ENCODE assay signal across 8 cellular contexts in the genomic region with DNA sequence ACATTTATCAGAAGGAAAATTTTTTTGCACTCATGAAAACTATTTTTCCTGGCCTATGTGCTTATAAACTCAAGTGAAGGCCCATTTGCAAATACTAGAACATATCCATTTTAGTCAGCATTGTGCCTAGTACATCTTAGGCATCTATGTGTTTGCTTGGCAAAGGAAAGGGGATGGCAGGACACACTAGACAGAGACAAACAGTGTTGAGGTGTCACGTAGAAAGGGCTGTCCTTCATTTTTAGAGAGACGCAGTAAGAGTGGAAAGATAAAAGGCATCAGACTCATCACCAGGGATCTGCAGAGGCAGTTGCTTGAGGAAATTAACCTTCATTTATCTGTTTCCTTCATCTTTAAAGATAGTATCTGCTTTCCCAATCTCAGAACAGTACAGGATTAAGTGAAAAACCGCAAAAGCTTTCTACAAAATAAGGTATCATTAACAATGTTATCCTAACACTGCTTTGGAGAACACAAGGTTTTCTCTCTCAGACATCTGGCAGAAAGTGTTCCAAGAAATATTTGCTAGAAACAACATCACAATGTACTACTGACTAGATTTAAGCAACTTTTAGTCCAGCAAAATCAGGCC. TPM values are rescaled to one million over a fixed set of nuclear protein-coding genes. Genes with fewer than 3 reads are reported as not detected.
DNase-seq lines count a peak whose midpoint lies in the region; ATAC-seq and TF ChIP-seq lines count a peak whose summit lies in the region.

No MANE protein-coding gene starts in this region.

- H3K27me3 ChIP-seq in ovary, result no peaks in the 10 kb centered on the region

- intact Hi-C loops in ovary (cut with DNase I), result loop anchor here in 1 of 4 donors (10.0 kb wide), 2 partner anchors 356 to 506 kb away; partner anchors contain the start of gene GABARAPL1
- intact Hi-C loops in head of caudate nucleus (cut with DNase I), result loop anchor here (10.0 kb wide), 1 partner anchor 106 kb away; the partner anchor contains the start of gene MAGOHB

- DNase-seq in EH (ENCODE audit: low read depth), result peak; percentile 18
- peak; percentile 49 for DNase-seq in OCI-M1 (lab: John Stamatoyannopoulos, UW)
- no peak for DNase-seq in epithelial cell of prostate (ENCODE audit: low read depth, low spot score)
- DNase-seq in ovary, result no peak
- no peak for DNase-seq in head of caudate nucleus
- no peak for DNase-seq in UCSD-AML1 (lab: John Stamatoyannopoulos, UW; ENCODE audit: unreplicated experiment)
- no peak for DNase-seq in NCI-H1417 (lab: John Stamatoyannopoulos, UW)

- H3K36me3 ChIP-seq in ovary, result no peaks in the 10 kb centered on the region

- TF ChIP-seq POLR2A in ovary (IDR thresholded peaks at IDR 0.05), result no peak

- whole genome bisulfite sequencing in ovary, 3 donors, result 7 to 17% (median 15%) methylated on average over 3 of the region's 3 CpGs

- TF ChIP-seq CTCF in ovary (IDR thresholded peaks at IDR 0.05), result no peak

- H3K4me1 ChIP-seq in ovary (ENCODE audit: insufficient read depth), result peaks cover 12% of the 10 kb centered on the region

- no peak for ATAC-seq in HG03442 (IDR thresholded peaks at IDR 0.05; ENCODE audit: unreplicated experiment)

- peak overlapping the region; percentile 93 for H3K4me3 ChIP-seq in ovary

- H3K9me3 ChIP-seq in ovary, result no peaks in the 10 kb centered on the region

- no peak for TF ChIP-seq EP300 in ovary (IDR thresholded peaks at IDR 0.05)

- H3K27ac ChIP-seq in epithelial cell of prostate, result peak overlapping the region; percentile 95
- peak overlapping the region; percentile 49 to 100 for H3K27ac ChIP-seq in ovary

RNA-seq across cellular contexts. Expression of gene YBX3, which starts 2.1 kb away (rescaled TPM):
- total RNA-seq in ovary, result 100 to 1,000 TPM; 241 to 404 (median 275) TPM
- polyA plus RNA-seq in ovary, result 100 to 1,000 TPM; 193 to 302 TPM

RNA-seq across cellular contexts. Expression of gene STYK1, which starts 47.2 kb away (rescaled TPM):
- total RNA-seq in ovary, result 1 to 10 TPM in 1 of 7 donors, under 1 TPM in 4, not detected in 2; 0.12 to 1.3 (median 0.33) TPM
- polyA plus RNA-seq in ovary, result under 1 TPM; 0.07 to 0.70 TPM

Comparison
In these comparisons a context has a peak if more than half of its experiments do, and no peak if none do; other contexts are left out.
1. DNase-seq: peak in EH (single experiment) and OCI-M1 (single experiment); none in epithelial cell of prostate (single experiment), ovary (0 of 5), head of caudate nucleus (0 of 42), UCSD-AML1 (single experiment) and NCI-H1417 (0 of 3).